In genomic region chr4:76023381-76023780, GRCh38 we compare ENCODE assay signal across 13 cellular contexts. TPM values are rescaled to one million over a fixed set of nuclear protein-coding genes. Genes with fewer than 3 reads are reported as not detected.
DNase-seq lines count a peak whose midpoint lies in the region; ATAC-seq and TF ChIP-seq lines count a peak whose summit lies in the region.
"Had no signal": no experiment of that assay in that cellular context is flagged by ENCODE, and none has a peak within 500 bp of the region (broad histone marks: within the 10 kb centered on the region; RNA-seq: fewer than 3 reads in every experiment).

TSS of gene CXCL10 (minus strand) at chr4:76023497. CDS start at chr4:76023431, 66 bp downstream.

- no peaks in the 10 kb centered on the region for H3F3A ChIP-seq in neural progenitor cell (ENCODE audit: low read depth)

- no peak for TF ChIP-seq CTCF in fibroblast of the aortic adventitia (IDR thresholded peaks at IDR 0.05; ENCODE audit: insufficient read depth, low read length)
- TF ChIP-seq CTCF in osteocyte (IDR thresholded peaks at IDR 0.05) = no peak
- no peak for TF ChIP-seq CTCF in neural progenitor cell (IDR thresholded peaks at IDR 0.05)

- H3K4me3 Mint-ChIP-seq in activated T-cell treated with anti-CD3 and anti-CD28 coated beads, Interleukin-2, amount 50 U/mL, for 4 hours = peak within 1 kb of the TSS; percentile 24
- H3K4me3 Mint-ChIP-seq in T-helper 1 cell treated with Interleukin-12 subunit alpha and Interleukin-12 subunit beta and Interleukin-4 antibody, amounts not matched to agents 30 μg/mL and 1 μg/mL, for 36 hours = peak within 1 kb of the TSS; percentile 10
- H3K4me3 Mint-ChIP-seq in stimulated activated memory B cell treated with anti-CD40 and anti-IgM and Interleukin-4, amounts not matched to agents 10 μg/mL and 1 μg/mL and 100 μg/mL, for 72 hours = no peak within 1 kb of the TSS
- no peak within 1 kb of the TSS for H3K4me3 Mint-ChIP-seq in osteocyte (ENCODE audit: unreplicated experiment)
- H3K4me3 Mint-ChIP-seq in neural progenitor cell = no peak within 1 kb of the TSS

- H3K4me1 Mint-ChIP-seq in activated T-cell treated with anti-CD3 and anti-CD28 coated beads, Interleukin-2, amount 50 U/mL, for 4 hours (ENCODE audit: low read depth) = peaks cover 27% of the 10 kb centered on the region
- peaks cover 38% of the 10 kb centered on the region for H3K4me1 Mint-ChIP-seq in T-helper 1 cell treated with Interleukin-12 subunit alpha and Interleukin-12 subunit beta and Interleukin-4 antibody, amounts not matched to agents 30 μg/mL and 1 μg/mL, for 36 hours (ENCODE audit: low read depth)
- H3K4me1 Mint-ChIP-seq in stimulated activated memory B cell treated with anti-CD40 and anti-IgM and Interleukin-4, amounts not matched to agents 10 μg/mL and 1 μg/mL and 100 μg/mL, for 72 hours = peaks cover 36% of the 10 kb centered on the region
- no peaks in the 10 kb centered on the region for H3K4me1 Mint-ChIP-seq in osteocyte (ENCODE audit: unreplicated experiment)
- peaks cover 4% of the 10 kb centered on the region for H3K4me1 Mint-ChIP-seq in neural progenitor cell

- H3K79me2 ChIP-seq in neural progenitor cell (ENCODE audit: low read depth) = no peaks in the 10 kb centered on the region

- in situ Hi-C loops in HAP-1 (cut with MboI; ENCODE audit: low sequenced_read_pairs) = no loop called here

- no peak within 1 kb of the TSS for H3K27ac ChIP-seq in neural progenitor cell
- H3K27ac ChIP-seq: Peyer's patch, VCaP had no signal

- H3K9ac ChIP-seq in neural progenitor cell = no peak within 1 kb of the TSS

- no peaks in the 10 kb centered on the region for H3K27me3 ChIP-seq in neural progenitor cell
- peaks cover 38% of the 10 kb centered on the region for H3K27me3 ChIP-seq in HAP-1 (ENCODE audit: low read depth)
- H3K27me3 ChIP-seq: Peyer's patch had no signal

- peak in 1 of 2 donors; percentile 57 for ATAC-seq in activated T-cell treated with anti-CD3 and anti-CD28 coated beads, Interleukin-2, amount 50 U/mL, for 4 hours
- no peak for ATAC-seq in stimulated activated memory B cell treated with anti-CD40 and anti-IgM and Interleukin-4, amounts not matched to agents 10 μg/mL and 1 μg/mL and 100 μg/mL, for 72 hours

- H3K4me1 ChIP-seq in neural progenitor cell = no peaks in the 10 kb centered on the region
- peaks cover 4% of the 10 kb centered on the region; the same call in 1 of the 2 replicates for H3K4me1 ChIP-seq in HAP-1

- no peak for DNase-seq in activated T-cell treated with anti-CD3 and anti-CD28 coated beads, Interleukin-2, amount 50 U/mL, for 4 hours
- no peak for DNase-seq in activated T-cell treated with anti-CD3 and anti-CD28 coated beads, Interleukin-2, amount 50 U/mL, for 48 hours
- DNase-seq in fibroblast of the aortic adventitia (ENCODE audit: low read depth) = peak; percentile 30
- no peak for DNase-seq in osteocyte (ENCODE audit: extremely low spot score, unreplicated experiment)
- no peak for DNase-seq in neural progenitor cell (ENCODE audit: low spot score)
- no peak for DNase-seq in HAP-1 (ENCODE audit: low spot score in 2 of 2)
- DNase-seq: DMS79 treated with DMSO at 0.1 percent for 48 hours, NCI-H2227 treated with DMSO at 0.1 percent for 48 hours, Peyer's patch had no signal

- H3K9me3 ChIP-seq in neural progenitor cell (ENCODE audit: low read depth) (no peaks in the 10 kb centered on the region), HAP-1 (no peaks in the 10 kb centered on the region)
- H3K9me3 ChIP-seq: Peyer's patch had no signal

- no peak within 1 kb of the TSS for H3K27ac Mint-ChIP-seq in T-helper 1 cell treated with Interleukin-12 subunit alpha and Interleukin-12 subunit beta and Interleukin-4 antibody, amounts not matched to agents 30 μg/mL and 1 μg/mL, for 36 hours
- H3K27ac Mint-ChIP-seq in stimulated activated memory B cell treated with anti-CD40 and anti-IgM and Interleukin-4, amounts not matched to agents 10 μg/mL and 1 μg/mL and 100 μg/mL, for 72 hours = peak within 1 kb of the TSS; percentile 63
- H3K27ac Mint-ChIP-seq in osteocyte (ENCODE audit: unreplicated experiment) (no peak within 1 kb of the TSS), neural progenitor cell (no peak within 1 kb of the TSS)

- H3K9me3 Mint-ChIP-seq in activated T-cell treated with anti-CD3 and anti-CD28 coated beads, Interleukin-2, amount 50 U/mL, for 4 hours = no peaks in the 10 kb centered on the region
- no peaks in the 10 kb centered on the region for H3K9me3 Mint-ChIP-seq in T-helper 1 cell treated with Interleukin-12 subunit alpha and Interleukin-12 subunit beta and Interleukin-4 antibody, amounts not matched to agents 30 μg/mL and 1 μg/mL, for 36 hours
- H3K9me3 Mint-ChIP-seq in stimulated activated memory B cell treated with anti-CD40 and anti-IgM and Interleukin-4, amounts not matched to agents 10 μg/mL and 1 μg/mL and 100 μg/mL, for 72 hours = no peaks in the 10 kb centered on the region
- H3K9me3 Mint-ChIP-seq in osteocyte (ENCODE audit: unreplicated experiment) (no peaks in the 10 kb centered on the region), neural progenitor cell (no peaks in the 10 kb centered on the region)

- H3K4me3 ChIP-seq in fibroblast of the aortic adventitia (ENCODE audit: low read depth, low read length) = no peak within 1 kb of the TSS
- no peak within 1 kb of the TSS for H3K4me3 ChIP-seq in neural progenitor cell
- H3K4me3 ChIP-seq in HAP-1 = no peak within 1 kb of the TSS
- H3K4me3 ChIP-seq: Peyer's patch had no signal

- no peaks in the 10 kb centered on the region for H3K36me3 Mint-ChIP-seq in activated T-cell treated with anti-CD3 and anti-CD28 coated beads, Interleukin-2, amount 50 U/mL, for 4 hours (ENCODE audit: insufficient read depth)
- H3K36me3 Mint-ChIP-seq in T-helper 1 cell treated with Interleukin-12 subunit alpha and Interleukin-12 subunit beta and Interleukin-4 antibody, amounts not matched to agents 30 μg/mL and 1 μg/mL, for 36 hours (ENCODE audit: low read depth) = peaks cover 2% of the 10 kb centered on the region
- H3K36me3 Mint-ChIP-seq in stimulated activated memory B cell treated with anti-CD40 and anti-IgM and Interleukin-4, amounts not matched to agents 10 μg/mL and 1 μg/mL and 100 μg/mL, for 72 hours = no peaks in the 10 kb centered on the region
- H3K36me3 Mint-ChIP-seq in osteocyte (ENCODE audit: unreplicated experiment) = no peaks in the 10 kb centered on the region
- H3K36me3 Mint-ChIP-seq in neural progenitor cell = no peaks in the 10 kb centered on the region

- H3K27me3 Mint-ChIP-seq in activated T-cell treated with anti-CD3 and anti-CD28 coated beads, Interleukin-2, amount 50 U/mL, for 4 hours (ENCODE audit: low read depth) = no peaks in the 10 kb centered on the region
- H3K27me3 Mint-ChIP-seq in T-helper 1 cell treated with Interleukin-12 subunit alpha and Interleukin-12 subunit beta and Interleukin-4 antibody, amounts not matched to agents 30 μg/mL and 1 μg/mL, for 36 hours (ENCODE audit: low read depth) = no peaks in the 10 kb centered on the region
- H3K27me3 Mint-ChIP-seq in stimulated activated memory B cell treated with anti-CD40 and anti-IgM and Interleukin-4, amounts not matched to agents 10 μg/mL and 1 μg/mL and 100 μg/mL, for 72 hours = no peaks in the 10 kb centered on the region
- H3K27me3 Mint-ChIP-seq in osteocyte (ENCODE audit: unreplicated experiment) (peaks cover 69% of the 10 kb centered on the region), neural progenitor cell (ENCODE audit: insufficient read depth, low read depth) (peaks cover 2% of the 10 kb centered on the region)

- H3K4me2 ChIP-seq in neural progenitor cell = no peak within 1 kb of the TSS

- no peaks in the 10 kb centered on the region for H4K20me1 ChIP-seq in neural progenitor cell (ENCODE audit: low read depth)

- H2AFZ ChIP-seq in neural progenitor cell (replicated peaks) = no peak within 1 kb of the TSS

- H3K36me3 ChIP-seq in neural progenitor cell = no peaks in the 10 kb centered on the region
- no peaks in the 10 kb centered on the region for H3K36me3 ChIP-seq in HAP-1 (replicated peaks)
- H3K36me3 ChIP-seq: Peyer's patch had no signal

RNA-seq across cellular contexts. Expression of gene CXCL10, which starts in this region (rescaled TPM):
- 10 to 100 TPM; 13.0 to 52.3 (median 13.9) TPM for total RNA-seq in activated T-cell treated with anti-CD3 and anti-CD28 coated beads, Interleukin-2, amount 50 U/mL, for 4 hours
- total RNA-seq in fibroblast of the aortic adventitia (ENCODE audit: low replicate concordance) (not detected in 2 replicates), osteocyte (not detected in 2 replicates), neural progenitor cell (ENCODE audit: low replicate concordance) (not detected in 2 replicates)
- total RNA-seq: kidney epithelial cell had no signal

Comparison
In these comparisons a context has a peak if more than half of its experiments do, and no peak if none do; other contexts are left out.
1. RNA of gene CXCL10 (total RNA-seq): 13.0 to 52.3 TPM in activated T-cell treated with anti-CD3 and anti-CD28 coated beads, Interleukin-2, amount 50 U/mL, for 4 hours; not detected in fibroblast of the aortic adventitia, not detected in osteocyte and not detected in neural progenitor cell; every median in the first group is over 10 times any median in the second.
2. Peak in DNase-seq in fibroblast of the aortic adventitia; RNA of the gene not detected or under 1 TPM.
3. H3K4me3 Mint-ChIP-seq: peak in activated T-cell treated with anti-CD3 and anti-CD28 coated beads, Interleukin-2, amount 50 U/mL, for 4 hours (single experiment) and T-helper 1 cell treated with Interleukin-12 subunit alpha and Interleukin-12 subunit beta and Interleukin-4 antibody, amounts not matched to agents 30 μg/mL and 1 μg/mL, for 36 hours (single experiment); none in stimulated activated memory B cell treated with anti-CD40 and anti-IgM and Interleukin-4, amounts not matched to agents 10 μg/mL and 1 μg/mL and 100 μg/mL, for 72 hours (single experiment), osteocyte (single experiment) and neural progenitor cell (single experiment).